6 cellular contexts compared by ENCODE assay signal in genomic region chrX:391717-392691, GRCh38.
"Had no signal": no experiment of that assay in that cellular context is flagged by ENCODE, and none has a peak within 500 bp of the region (broad histone marks: within the 10 kb centered on the region; RNA-seq: fewer than 3 reads in every experiment).

No MANE protein-coding gene starts in this region.

- H3K4me3 ChIP-seq: GM23248 had no signal

- FAIRE-seq: HTR-8/SVneo had no signal

- H2AFZ ChIP-seq: GM23248 had no signal

- DNase-seq: GM23248, GOT3, H7, HCEC 1CT, IMR-90 had no signal

- H3K27ac ChIP-seq: GM23248 had no signal

- H3K9ac ChIP-seq: GM23248 had no signal
